Comparison of ENCODE assay signal across 8 cellular contexts in the genomic region with DNA sequence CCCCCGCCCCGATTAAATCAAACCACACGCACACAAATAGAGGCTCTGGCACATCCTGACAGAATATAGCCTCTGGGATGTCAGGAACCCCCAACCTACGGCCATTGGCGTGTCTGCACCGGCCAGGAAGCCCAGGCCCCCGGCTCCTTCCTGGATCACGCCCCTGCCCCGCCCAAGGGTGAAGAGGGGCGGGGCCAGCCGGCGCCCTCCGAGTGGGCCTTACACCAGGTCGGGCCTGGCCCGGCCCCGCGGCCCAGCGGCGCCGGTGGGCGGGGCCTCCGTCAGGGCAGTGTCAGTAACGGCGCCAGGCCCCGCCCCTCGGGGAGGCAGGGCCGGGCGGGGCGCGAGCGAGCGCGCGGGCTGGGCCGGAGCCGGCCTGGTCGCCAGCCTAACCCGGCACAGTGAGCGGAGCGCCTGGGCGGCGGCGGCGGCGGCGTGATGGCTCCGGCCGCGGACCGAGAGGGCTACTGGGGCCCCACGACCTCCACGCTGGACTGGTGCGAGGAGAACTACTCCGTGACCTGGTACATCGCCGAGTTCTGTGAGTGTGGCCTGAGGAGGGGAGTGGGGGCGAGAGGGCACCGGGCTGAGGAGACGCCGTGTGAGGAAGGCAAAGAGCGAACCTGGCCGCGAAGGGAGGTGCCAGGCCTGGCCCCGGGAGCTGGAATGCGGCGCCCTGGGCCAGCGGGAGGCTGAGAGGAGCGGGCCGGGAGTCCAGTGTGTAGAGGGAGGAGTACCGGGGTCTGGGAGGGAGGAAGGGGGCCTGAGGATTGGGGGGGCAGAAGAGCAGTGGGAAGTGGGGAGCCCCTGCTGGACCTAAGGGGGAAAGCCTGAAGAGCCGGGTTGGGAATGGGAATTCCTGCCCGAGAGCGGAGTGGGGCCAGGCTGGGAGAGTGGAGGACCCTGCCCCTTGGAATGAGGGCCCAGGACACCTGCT. TPM values are rescaled to one million over a fixed set of nuclear protein-coding genes. Genes with fewer than 3 reads are reported as not detected.
DNase-seq lines count a peak whose midpoint lies in the region; ATAC-seq and TF ChIP-seq lines count a peak whose summit lies in the region.

ACER3 (plus strand) TSS at position 380 of the 937 bp plus-strand sequence; CDS start at position 439, 59 bp downstream.

- TF ChIP-seq CTCF in gastroesophageal sphincter (IDR thresholded peaks at IDR 0.05) (peak in 3 of 4 experiments; percentile 2 to 36 (median 18)), suprapubic skin (IDR thresholded peaks at IDR 0.05) (peak in 1 of 2 donors; percentile 16)

- peak; percentile 87 to 91 for TF ChIP-seq POLR2A in gastroesophageal sphincter (IDR thresholded peaks at IDR 0.05)
- TF ChIP-seq POLR2A in suprapubic skin (IDR thresholded peaks at IDR 0.05): peak in 1 of 2 donors; percentile 84

- H3K27me3 ChIP-seq in HAP-1 (ENCODE audit: low read depth) (no peaks in the 10 kb centered on the region), SJSA1 (replicated peaks) (no peaks in the 10 kb centered on the region), gastroesophageal sphincter (no peaks in the 10 kb centered on the region), suprapubic skin (no peaks in the 10 kb centered on the region)

- in situ Hi-C loops in HAP-1 (cut with MboI; ENCODE audit: low sequenced_read_pairs): no loop called here

- H3K9me3 ChIP-seq in HAP-1: no peaks in the 10 kb centered on the region
- no peaks in the 10 kb centered on the region for H3K9me3 ChIP-seq in SJSA1 (replicated peaks)
- no peaks in the 10 kb centered on the region for H3K9me3 ChIP-seq in gastroesophageal sphincter
- no peaks in the 10 kb centered on the region for H3K9me3 ChIP-seq in suprapubic skin

- ATAC-seq in gastroesophageal sphincter: peak; percentile 99

- DNase-seq in GM04504 (ENCODE audit: low read depth): peak; percentile 76
- DNase-seq in HAP-1 (ENCODE audit: low spot score in 2 of 2): peak; percentile 88 to 95
- peak; percentile 88 for DNase-seq in M059J (ENCODE audit: low read depth)
- peak; percentile 81 to 82 for DNase-seq in SJSA1 (ENCODE audit: low read depth in 1 of 2, low spot score in 2 of 2)
- peak; percentile 11 to 79 (median 44) for DNase-seq in activated naive CD4-positive, alpha-beta T cell (lab: John Stamatoyannopoulos, UW)
- DNase-seq in occipital lobe (lab: John Stamatoyannopoulos, UW): peak; percentile 77
- DNase-seq in suprapubic skin (ENCODE audit: low spot score in 2 of 2): peak; percentile 92 to 93

- no peaks in the 10 kb centered on the region; the same call in 1 of the 2 replicates for H3K36me3 ChIP-seq in HAP-1 (replicated peaks)
- peaks cover 3% of the 10 kb centered on the region; the same call in 1 of the 2 replicates for H3K36me3 ChIP-seq in SJSA1
- no peaks in the 10 kb centered on the region for H3K36me3 ChIP-seq in gastroesophageal sphincter
- H3K36me3 ChIP-seq in suprapubic skin: no peaks in the 10 kb centered on the region

- 0% methylated on average over 3 to 10 of the region's 73 CpGs for WGBS in gastroesophageal sphincter (ENCODE audit: low coverage in 1 of 2), 2 donors
- 3% methylated on average over 14 of the region's 73 CpGs for WGBS in suprapubic skin

- TF ChIP-seq EP300 in gastroesophageal sphincter (IDR thresholded peaks at IDR 0.05) (no peak), suprapubic skin (IDR thresholded peaks at IDR 0.05) (no peak)

- peak within 1 kb of the TSS; percentile 89 for H3K4me3 ChIP-seq in HAP-1
- H3K4me3 ChIP-seq in SJSA1: peak within 1 kb of the TSS; percentile 87
- H3K4me3 ChIP-seq in gastroesophageal sphincter: peak within 1 kb of the TSS; percentile 50 to 89
- H3K4me3 ChIP-seq in suprapubic skin: peak within 1 kb of the TSS; percentile 81

- H3K27ac ChIP-seq in SJSA1: peak within 1 kb of the TSS; percentile 76
- peak within 1 kb of the TSS; percentile 41 to 90 (median 90) for H3K27ac ChIP-seq in gastroesophageal sphincter
- peak within 1 kb of the TSS; percentile 91 for H3K27ac ChIP-seq in suprapubic skin

- H3K4me1 ChIP-seq in HAP-1: peaks cover 14% of the 10 kb centered on the region
- H3K4me1 ChIP-seq in SJSA1 (replicated peaks): peaks cover 9% of the 10 kb centered on the region; the same call in 1 of the 2 replicates
- peaks cover 0 to 26% (median 2%) of the 10 kb centered on the region in 3 donors for H3K4me1 ChIP-seq in gastroesophageal sphincter
- peaks cover 31% of the 10 kb centered on the region for H3K4me1 ChIP-seq in suprapubic skin

RNA-seq across cellular contexts. Expression of gene ACER3, which starts in this region (rescaled TPM):
- total RNA-seq in M059J (2014; rRNA removed; shearing (Covaris generic)): 21.4 and 37.0 TPM in 2 replicates
- 13.2 and 13.9 TPM in 2 replicates for total RNA-seq in SJSA1 (2014; rRNA removed; shearing (Covaris generic))
- total RNA-seq in gastroesophageal sphincter (10 to 100 TPM in 3 of 4 donors, 1 to 10 TPM in 1; 9.3 to 25.7 (median 14.2) TPM), occipital lobe (21.5 TPM), suprapubic skin (10 to 100 TPM in 1 of 4 donors, 1 to 10 TPM in 3; 8.9 to 10.1 (median 9.5) TPM)

Comparison
In these comparisons a context has a peak if more than half of its experiments do, and no peak if none do; other contexts are left out.
1. Peak in every context shown above with its lines: DNase-seq, ATAC-seq, H3K4me3 ChIP-seq and H3K27ac ChIP-seq.